22 cellular contexts compared by ENCODE assay signal in genomic region chr15:80568876-80569605, GRCh38.
DNase-seq lines count a peak whose midpoint lies in the region; ATAC-seq and TF ChIP-seq lines count a peak whose summit lies in the region.
"Had no signal": no experiment of that assay in that cellular context is flagged by ENCODE, and none has a peak within 500 bp of the region (broad histone marks: within the 10 kb centered on the region; RNA-seq: fewer than 3 reads in every experiment).

No MANE protein-coding gene starts in this region.

- no TSS peak for BruUV-seq in PC-9 (replicated peaks; lab: Mats Ljungman, UMichigan)

- in situ Hi-C loops in astrocyte of the cerebellum (cut with HindIII; ENCODE audit: low sequenced_read_pairs), result loop anchor here (25.0 kb wide), 1 partner anchor 218 kb away; the partner anchor contains the start of gene CEMIP

- no peaks in the 10 kb centered on the region for H3K27me3 ChIP-seq in H7 (ENCODE audit: control insufficient read depth, insufficient read depth, low read length)
- no peaks in the 10 kb centered on the region for H3K27me3 ChIP-seq in PC-9 (ENCODE audit: insufficient read depth, low read depth)
- H3K27me3 ChIP-seq: esophagus muscularis mucosa, upper lobe of left lung had no signal

- POLR2A ChIA-PET in PC-9 (lab: Charles Lee; ENCODE audit: unreplicated experiment), result no interaction called here

- H3K4me3 ChIP-seq in H7 (ENCODE audit: insufficient read depth, low read depth, low read length) (no peak overlapping the region), astrocyte of the cerebellum (ENCODE audit: low read depth, low read length) (no peak overlapping the region), PC-9 (no peak overlapping the region)
- H3K4me3 ChIP-seq: esophagus muscularis mucosa, lower lobe of right lung, upper lobe of left lung had no signal

- peak; percentile 6 for ATAC-seq in esophagus mucosa
- ATAC-seq: lower lobe of right lung had no signal

- TF ChIP-seq CTCF in astrocyte of the cerebellum (IDR thresholded peaks at IDR 0.05; ENCODE audit: low read depth, low read length, missing control alignments) (no peak), PC-9 (conservative IDR thresholded peaks at IDR 0.05) (no peak)

- DNase-seq in H7 (peak; percentile 9), astrocyte of the cerebellum (ENCODE audit: low read depth) (peak; percentile 35), retina (peak; percentile 43), NCI-H2196 (lab: John Stamatoyannopoulos, UW; ENCODE audit: unreplicated experiment) (no peak), PC-9 (no peak), amygdala (lab: John Stamatoyannopoulos, UW) (no peak)
- DNase-seq: activated CD4-positive, alpha-beta T cell treated with anti-CD3 and anti-CD28 coated beads, Interleukin-2, amount 50 U/mL, for 48 hours; activated CD8-positive, alpha-beta memory T cell treated with anti-CD3 and anti-CD28 coated beads, Interleukin-2, amount 50 U/mL, for 48 hours; activated effector memory CD4-positive, alpha-beta T cell treated with anti-CD3 and anti-CD28 coated beads, Interleukin-2, amount 50 U/mL, for 16 hours; central memory CD4-positive, alpha-beta T cell; effector CD8-positive, alpha-beta T cell; EL; KBM-7; lower lobe of right lung; NCI-H146; NCI-H526; stimulated activated CD4-positive, alpha-beta T cell treated with anti-CD3 and anti-CD28 coated beads, Interleukin-12 subunit alpha, Interleukin-12 subunit beta, amount 100 ng/mL, for 4 hours; stimulated activated CD4-positive, alpha-beta T cell treated with anti-CD3 and anti-CD28 coated beads, Interleukin-4, amount 100 ng/mL, for 4 hours; upper lobe of left lung had no signal

- H4K20me1 ChIP-seq in PC-9 (ENCODE audit: insufficient read depth), result no peaks in the 10 kb centered on the region

- H3K4me1 ChIP-seq in PC-9 (replicated peaks; ENCODE audit: insufficient read depth), result 0 out of 2 replicates have a peak, but pooled peaks cover 4% of the 10 kb centered on the region

- H3K9me2 ChIP-seq in PC-9 (ENCODE audit: insufficient read depth), result no peaks in the 10 kb centered on the region

- no peak overlapping the region for H2AFZ ChIP-seq in PC-9

- intact Hi-C loops in PC-9 (cut with micrococcal nuclease; ENCODE audit: unreplicated experiment), result loop anchor here (10.0 kb wide), 1 partner anchor 696 kb away; no protein-coding TSS in a partner anchor

- H3K9me3 ChIP-seq in PC-9 (ENCODE audit: insufficient read depth, low read depth), result no peaks in the 10 kb centered on the region
- H3K9me3 ChIP-seq: esophagus muscularis mucosa, lower lobe of right lung, upper lobe of left lung had no signal

- H3K36me3 ChIP-seq in H7 (replicated peaks; ENCODE audit: control insufficient read depth, insufficient read depth, low read length) (no peaks in the 10 kb centered on the region), PC-9 (ENCODE audit: low read depth) (no peaks in the 10 kb centered on the region)
- H3K36me3 ChIP-seq: lower lobe of right lung, upper lobe of left lung had no signal

- H3K4me2 ChIP-seq in PC-9, result no peak overlapping the region

- CTCF ChIA-PET in PC-9 (lab: Charles Lee), result interaction anchor here (2.5 kb wide), 1 partner anchor 209 kb away, joined by 22 read pairs; the partner anchor contains the start of gene CEMIP

- no peaks in the 10 kb centered on the region for H3K79me2 ChIP-seq in PC-9 (ENCODE audit: low read depth)

- no peaks in the 10 kb centered on the region for H3F3A ChIP-seq in PC-9 (ENCODE audit: insufficient read depth, low read depth)

- no peak overlapping the region for H3K27ac ChIP-seq in PC-9
- H3K27ac ChIP-seq: C4-2B, esophagus muscularis mucosa, lower lobe of right lung, upper lobe of left lung had no signal

Comparison
In these comparisons a context has a peak if more than half of its experiments do, and no peak if none do; other contexts are left out.
1. DNase-seq: peak in H7 (single experiment), astrocyte of the cerebellum (single experiment) and retina (single experiment); none in NCI-H2196 (single experiment), PC-9 (0 of 2) and amygdala (0 of 56).